In the genomic region with DNA sequence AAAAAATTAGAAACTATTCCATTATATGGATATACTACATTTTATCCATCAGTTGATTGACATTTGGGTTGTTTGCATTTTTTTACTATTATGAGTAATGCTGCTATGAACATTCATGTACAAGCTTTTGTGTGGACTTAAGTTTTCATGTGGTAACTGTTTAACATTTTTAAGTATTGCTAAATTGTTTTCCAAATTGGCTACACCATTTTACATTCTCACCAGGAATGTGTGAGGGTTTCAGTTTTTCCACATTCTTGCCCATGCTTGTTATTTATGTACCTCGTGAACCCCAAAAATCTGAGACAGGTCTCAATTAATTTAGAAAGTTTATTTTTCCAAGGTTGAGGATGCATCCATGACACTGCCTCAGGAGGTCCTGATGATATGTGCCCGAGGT, we compare ENCODE assay signal across 18 cellular contexts. TPM values are rescaled to one million over a fixed set of nuclear protein-coding genes. Genes with fewer than 3 reads are reported as not detected.
DNase-seq lines count a peak whose midpoint lies in the region; FAIRE-seq and TF ChIP-seq lines count a peak whose summit lies in the region.
"Had no signal": no experiment of that assay in that cellular context is flagged by ENCODE, and none has a peak within 500 bp of the region (broad histone marks: within the 10 kb centered on the region; RNA-seq: fewer than 3 reads in every experiment).

No MANE protein-coding gene starts in this region.

- intact Hi-C loops in kidney (cut with DNase I) = no loop called here
- intact Hi-C loops in CD14-positive monocyte (cut with micrococcal nuclease) = no loop called here

- FAIRE-seq in G401.6 (lab: Jason Lieb, UNC) = peak; percentile 17
- peak; percentile 50 for FAIRE-seq in kidney (lab: Jason Lieb, UNC)
- FAIRE-seq: A204.1, GM12892, GM18507, H1 had no signal

- peak overlapping the region in 1 of 7 donors; percentile 8 for H3K27ac Mint-ChIP-seq in CD14-positive monocyte
- H3K27ac Mint-ChIP-seq: H9 had no signal

- H3K9me3 ChIP-seq in adipocyte (ENCODE audit: control insufficient read depth, low read length) = no peaks in the 10 kb centered on the region
- H3K9me3 ChIP-seq in kidney (ENCODE audit: control insufficient read depth in 1 of 2, low read length in 2 of 2) = no peaks in the 10 kb centered on the region

- peaks cover 11% of the 10 kb centered on the region for H3K4me1 ChIP-seq in adipocyte (ENCODE audit: control insufficient read depth, insufficient read depth, low read length)
- peaks cover 0 to 6% of the 10 kb centered on the region in 2 donors for H3K4me1 ChIP-seq in kidney (ENCODE audit: control insufficient read depth in 1 of 2, insufficient read depth in 1 of 2, low read depth in 1 of 2, low read length in 2 of 2)

- H3K27ac ChIP-seq in kidney (ENCODE audit: low read depth in 2 of 2, low read length in 2 of 2) = no peak overlapping the region
- H3K27ac ChIP-seq: C4-2B had no signal

- H3K27me3 ChIP-seq in adipocyte (replicated peaks; ENCODE audit: control insufficient read depth, insufficient read depth, low read length) = no peaks in the 10 kb centered on the region

- DNase-seq in adipocyte (ENCODE audit: low read depth) = peak; percentile 6
- no peak for DNase-seq in kidney
- DNase-seq in NCI-H1694 treated with DMSO at 0.1 percent for 48 hours (lab: John Stamatoyannopoulos, UW) = no peak
- no peak for DNase-seq in NK-92 treated with Interleukin-12 subunit alpha and Interleukin-12 subunit beta, amount 100 ng/mL, for 24 hours (lab: John Stamatoyannopoulos, UW)
- no peak for DNase-seq in CD14-positive monocyte (ENCODE audit: low spot score)
- DNase-seq: ACHN; AML-193; CD4-positive, alpha-beta memory T cell; DMS79 treated with DMSO at 0.1 percent for 48 hours; EL; H9; KG1 had no signal

- peaks cover under 1% of the 10 kb centered on the region in 2 donors for H3K36me3 Mint-ChIP-seq in CD14-positive monocyte

- peaks cover 19% of the 10 kb centered on the region for H3K4me1 Mint-ChIP-seq in CD14-positive monocyte

- H3K9ac ChIP-seq in adipocyte (ENCODE audit: low read length) = no peak overlapping the region
- no peak overlapping the region for H3K9ac ChIP-seq in kidney (ENCODE audit: low read length in 2 of 2)

- no peak overlapping the region for H3K4me3 ChIP-seq in adipocyte (ENCODE audit: low read length)
- H3K4me3 ChIP-seq in kidney (ENCODE audit: low read length in 2 of 2) = no peak overlapping the region

- H3K27me3 Mint-ChIP-seq in CD14-positive monocyte (ENCODE audit: low read depth in 3 of 3) = peaks cover 0 to 4% (median 0%) of the 10 kb centered on the region in 3 donors
- H3K27me3 Mint-ChIP-seq: CD4-positive, alpha-beta memory T cell had no signal

- no peak overlapping the region for H3K4me3 Mint-ChIP-seq in CD14-positive monocyte
- H3K4me3 Mint-ChIP-seq: H9 had no signal

- no peaks in the 10 kb centered on the region for H3K36me3 ChIP-seq in adipocyte (ENCODE audit: control insufficient read depth, insufficient read depth, low read length, severe bottlenecking)
- H3K36me3 ChIP-seq in kidney (ENCODE audit: control insufficient read depth in 1 of 2, insufficient read depth in 2 of 2, low read length in 2 of 2) = no peaks in the 10 kb centered on the region

- H3K9me3 Mint-ChIP-seq in CD14-positive monocyte = peaks cover 0 to 5% (median 2%) of the 10 kb centered on the region in 7 donors
- H3K9me3 Mint-ChIP-seq: CD4-positive, alpha-beta memory T cell; H9 had no signal

- TF ChIP-seq CTCF in kidney (IDR thresholded peaks at IDR 0.05; ENCODE audit: borderline replicate concordance, extremely low read depth, insufficient read depth) (no peak), CD14-positive monocyte (IDR thresholded peaks at IDR 0.05) (no peak)

RNA-seq across cellular contexts. Expression of a gene that starts 3.1 kb away (rescaled TPM):
- 76.7 TPM for total RNA-seq in kidney
- polyA plus RNA-seq in kidney (ENCODE audit: insufficient read depth, low read depth, low replicate concordance) = 178 TPM
- polyA plus RNA-seq in CD14-positive monocyte = 100 to 1,000 TPM; 150 to 192 TPM

RNA-seq across cellular contexts. Expression of a gene that starts 27.1 kb away (rescaled TPM):
- total RNA-seq in kidney = 26.0 TPM
- polyA plus RNA-seq in kidney (ENCODE audit: insufficient read depth, low read depth, low replicate concordance) (43.6 TPM), CD14-positive monocyte (10 to 100 TPM in 1 of 2 donors, 1 to 10 TPM in 1; 2.5 to 10.8 TPM)
- total RNA-seq: H9 had no signal

RNA-seq across cellular contexts. Expression of a gene that starts 40.0 kb away (rescaled TPM):
- total RNA-seq in kidney = 45.5 TPM
- polyA plus RNA-seq in kidney (ENCODE audit: insufficient read depth, low read depth, low replicate concordance) (41.9 TPM), CD14-positive monocyte (10 to 100 TPM; 26.8 to 33.8 TPM)

RNA-seq across cellular contexts. Expression of a gene that starts 42.7 kb away (rescaled TPM):
- total RNA-seq in kidney = 21.4 TPM
- 17.7 TPM for polyA plus RNA-seq in kidney (ENCODE audit: insufficient read depth, low read depth, low replicate concordance)
- polyA plus RNA-seq in CD14-positive monocyte = 1 to 10 TPM; 4.0 to 5.7 TPM
